In the genomic region with DNA sequence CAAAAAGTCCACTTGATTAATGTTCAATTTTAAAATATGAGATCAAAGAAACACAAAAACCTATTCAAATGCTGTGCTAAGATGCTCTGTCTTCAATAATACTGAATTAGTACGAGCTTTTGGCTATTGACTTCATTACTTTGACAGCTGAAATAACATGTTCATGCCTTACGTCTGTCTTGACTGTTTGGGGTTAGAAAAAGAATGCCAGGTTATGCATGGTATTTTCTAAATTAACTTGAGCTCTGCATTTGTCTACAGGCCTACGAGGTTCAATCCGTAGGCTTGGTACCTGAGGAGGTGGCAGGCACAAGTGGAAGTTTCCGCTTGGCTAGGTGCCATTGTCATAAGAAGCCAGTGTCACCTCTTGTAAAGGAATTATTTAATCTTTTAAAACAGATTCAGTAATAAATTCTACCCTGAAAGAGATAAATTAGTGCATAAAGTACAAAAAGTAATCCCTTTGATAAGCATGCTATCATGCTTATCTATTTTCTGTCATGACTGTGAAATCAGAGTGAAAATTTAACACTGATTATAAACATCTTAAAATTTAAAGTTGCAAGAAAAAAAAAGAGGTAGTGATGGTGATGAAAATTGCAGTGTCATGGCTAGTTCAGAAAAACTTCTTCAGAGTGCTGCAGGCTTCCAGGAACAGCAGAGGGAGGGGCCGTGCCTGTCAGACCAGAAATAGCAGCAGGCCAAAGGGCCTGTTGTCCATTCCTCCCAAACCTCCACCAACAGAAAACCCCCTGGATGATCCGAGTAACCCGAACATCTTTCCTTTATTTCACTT, we compare ENCODE assay signal across 9 cellular contexts.
A peak's percentile ranks its signal among the peaks of the same experiment; 100 is the strongest.
DNase-seq lines count a peak whose midpoint lies in the region; ATAC-seq, FAIRE-seq and TF ChIP-seq lines count a peak whose summit lies in the region.
"Had no signal": no experiment of that assay in that cellular context is flagged by ENCODE, and none has a peak within 500 bp of the region (broad histone marks: within the 10 kb centered on the region; RNA-seq: fewer than 3 reads in every experiment).

No MANE protein-coding gene starts in this region.

- POLR2A ChIA-PET in K562 (lab: Yijun Ruan, JAX): interaction anchor here (0.5 kb wide), 1 partner anchor 32 kb away, joined by 3 read pairs; no protein-coding TSS in a partner anchor

- TF ChIP-seq EP300 in K562 (IDR thresholded peaks at IDR 0.05; ENCODE audit: low read length): peak; percentile 62; the same call in 1 of the 2 replicates

- H3K9ac ChIP-seq in K562 (ENCODE audit: insufficient read depth in 1 of 2, low read depth in 2 of 2, low read length in 2 of 2) (peak overlapping the region in 1 of 2 experiments; percentile 48; a peak in 2 of 4 replicates), kidney (ENCODE audit: low read length in 2 of 2) (no peak overlapping the region)

- H3K27me3 ChIP-seq in K562 (ENCODE audit: control insufficient read depth in 2 of 2, insufficient read depth in 2 of 2, low read length in 2 of 2): no peaks in the 10 kb centered on the region
- H3K27me3 ChIP-seq in spleen (replicated peaks in 1 of 7): no peaks in the 10 kb centered on the region

- FAIRE-seq in K562 (lab: Jason Lieb, UNC) (peak; percentile 95), kidney (lab: Jason Lieb, UNC) (no peak)

- TF ChIP-seq CTCF in HFFc6 (IDR thresholded peaks at IDR 0.05): no peak
- TF ChIP-seq CTCF in K562 (IDR thresholded peaks at IDR 0.05 in 2 of 3, conservative IDR thresholded peaks at IDR 0.05 in 1 of 3; ENCODE audit: insufficient read depth in 2 of 3, low read depth in 1 of 3, low read length in 3 of 3): no peak
- TF ChIP-seq CTCF in kidney (IDR thresholded peaks at IDR 0.05; ENCODE audit: borderline replicate concordance, extremely low read depth, insufficient read depth): no peak
- no peak for TF ChIP-seq CTCF in spleen (IDR thresholded peaks at IDR 0.05 in 8 of 11, conservative IDR thresholded peaks at IDR 0.05 in 3 of 11)

- in situ Hi-C loops in K562 (cut with MboI): no loop called here

- H3K27ac Mint-ChIP-seq in HFFc6: peak overlapping the region; percentile 91

- no peak for DNase-seq in HFFc6
- DNase-seq in K562 (ENCODE audit: extremely low read depth in 1 of 4, low spot score in 3 of 4): peak; percentile 46 to 87 (median 66)
- peak; percentile 77 for DNase-seq in kidney
- DNase-seq in spleen: no peak
- no peak for DNase-seq in SW480 (ENCODE audit: low spot score)
- no peak for DNase-seq in anterior cingulate cortex (lab: John Stamatoyannopoulos, UW)
- DNase-seq: NCI-H1105 had no signal

- CTCF ChIA-PET in K562 (lab: Yijun Ruan, JAX; ENCODE audit: low intra/inter-chr PET ratio): no interaction called here

- H3K4me2 ChIP-seq in K562 (ENCODE audit: insufficient read depth, low read length): peak overlapping the region; percentile 74

- no peaks in the 10 kb centered on the region for H3K9me1 ChIP-seq in K562 (ENCODE audit: control insufficient read depth, insufficient read depth, low read length)

- intact Hi-C loops in K562 (cut with micrococcal nuclease): loop anchor here (5.0 kb wide), 1 partner anchor 114 kb away; a partner anchor contains a TSS
- intact Hi-C loops in kidney (cut with DNase I): no loop called here
- intact Hi-C loops in spleen (cut with DNase I; ENCODE audit: low total_unique reads): no loop called here

- peak overlapping the region; percentile 21 for H3K4me3 Mint-ChIP-seq in HFFc6

- peak overlapping the region; percentile 76 for H3K27ac ChIP-seq in K562 (ENCODE audit: extremely low read depth, low read depth, low read length)
- H3K27ac ChIP-seq in kidney (ENCODE audit: low read depth in 2 of 2, low read length in 2 of 2): no peak overlapping the region
- H3K27ac ChIP-seq in spleen: peak overlapping the region in 7 of 8 donors; percentile 60 to 80 (median 69)

- H3K9me3 ChIP-seq in K562 (replicated peaks; ENCODE audit: control insufficient read depth, insufficient read depth, low read depth, low read length): no peaks in the 10 kb centered on the region
- H3K9me3 ChIP-seq in kidney (ENCODE audit: control insufficient read depth in 1 of 2, low read length in 2 of 2): no peaks in the 10 kb centered on the region
- H3K9me3 ChIP-seq in spleen: no peaks in the 10 kb centered on the region

- peaks cover 7 to 24% of the 10 kb centered on the region in 2 experiments; a peak in 4 of 5 replicates for H3K4me1 ChIP-seq in K562 (replicated peaks in 1 of 2; ENCODE audit: control insufficient read depth in 2 of 2, insufficient read depth in 2 of 2, low read length in 2 of 2)
- H3K4me1 ChIP-seq in kidney (ENCODE audit: control insufficient read depth in 1 of 2, insufficient read depth in 1 of 2, low read depth in 1 of 2, low read length in 2 of 2): no peaks in the 10 kb centered on the region
- peaks cover 0 to 23% (median 8%) of the 10 kb centered on the region in 6 donors for H3K4me1 ChIP-seq in spleen

- no TSS peak for BruUV-seq in K562 (replicated peaks; lab: Mats Ljungman, UMichigan)

- H3K4me3 ChIP-seq in K562 (peak overlapping the region; percentile 7; the same call in 1 of the 2 replicates), kidney (ENCODE audit: low read length in 2 of 2) (no peak overlapping the region), spleen (no peak overlapping the region)

- H3K9me3 Mint-ChIP-seq in HFFc6: peaks cover 4% of the 10 kb centered on the region; the same call in 1 of the 2 replicates

- TF ChIP-seq RAD21 in K562 (CRISPR knock-in tag; conservative IDR thresholded peaks at IDR 0.05 in 1 of 2, IDR thresholded peaks at IDR 0.05 in 1 of 2): no peak

- no peaks in the 10 kb centered on the region for H3K27me3 Mint-ChIP-seq in HFFc6 (ENCODE audit: insufficient read depth)

- no peaks in the 10 kb centered on the region for H4K20me1 ChIP-seq in K562 (replicated peaks; ENCODE audit: control insufficient read depth, insufficient read depth, low read length)

- WGBS in K562 (ENCODE audit: insufficient coverage, low coverage, missing lambda C conversion rate): 8% methylated on average over 8 of the region's 8 CpGs
- 32 to 50% (median 38%) methylated on average over 8 of the region's 8 CpGs for whole genome bisulfite sequencing in spleen, 5 donors

- H3K36me3 Mint-ChIP-seq in HFFc6 (ENCODE audit: low read depth): peaks cover 36% of the 10 kb centered on the region

- no peaks in the 10 kb centered on the region for H3K79me2 ChIP-seq in K562 (ENCODE audit: control insufficient read depth, insufficient read depth, low read length)

- H3K36me3 ChIP-seq in K562 (ENCODE audit: control insufficient read depth, insufficient read depth, low read length) (no peaks in the 10 kb centered on the region), kidney (ENCODE audit: control insufficient read depth in 1 of 2, insufficient read depth in 2 of 2, low read length in 2 of 2) (no peaks in the 10 kb centered on the region), spleen (no peaks in the 10 kb centered on the region)

- ATAC-seq in K562 (peak; percentile 98), GM21367 (IDR thresholded peaks at IDR 0.05; ENCODE audit: unreplicated experiment) (no peak), GM18517 (IDR thresholded peaks at IDR 0.05; ENCODE audit: unreplicated experiment) (no peak)

- peaks cover 52% of the 10 kb centered on the region for H3K4me1 Mint-ChIP-seq in HFFc6 (ENCODE audit: low read depth)

- TF ChIP-seq POLR2A in K562 (conservative IDR thresholded peaks at IDR 0.05): no peak
- no peak for TF ChIP-seq POLR2A in spleen (IDR thresholded peaks at IDR 0.05)

- H2AFZ ChIP-seq in K562 (ENCODE audit: low read depth, low read length): peak overlapping the region; percentile 94

TF ChIP-seq in K562, 482 proteins besides CTCF, POLR2A, EP300 and RAD21 (continues in another document):
- TF ChIP-seq RBBP5 (IDR thresholded peaks at IDR 0.05; ENCODE audit: borderline replicate concordance, insufficient read depth, low read length, poor library complexity, severe bottlenecking) (no peak), PHB (CRISPR knock-in tag; IDR thresholded peaks at IDR 0.05) (no peak), CBX1 (IDR thresholded peaks at IDR 0.05; ENCODE audit: low read depth) (no peak), ZNF217 (CRISPR knock-in tag; IDR thresholded peaks at IDR 0.05) (no peak), MIER1 (IDR thresholded peaks at IDR 0.05; ENCODE audit: low read depth) (no peak), ELF2 (CRISPR knock-in tag; IDR thresholded peaks at IDR 0.05) (no peak), SMARCA4 (IDR thresholded peaks at IDR 0.05) (peak; percentile 68; the same call in 1 of the 2 replicates), MYC (IDR thresholded peaks at IDR 0.05; ENCODE audit: low read depth, low read length) (no peak), MYC (CRISPR knock-in tag; IDR thresholded peaks at IDR 0.05; ENCODE audit: borderline replicate concordance, low read depth) (no peak)
- TF ChIP-seq, protein P1, sequence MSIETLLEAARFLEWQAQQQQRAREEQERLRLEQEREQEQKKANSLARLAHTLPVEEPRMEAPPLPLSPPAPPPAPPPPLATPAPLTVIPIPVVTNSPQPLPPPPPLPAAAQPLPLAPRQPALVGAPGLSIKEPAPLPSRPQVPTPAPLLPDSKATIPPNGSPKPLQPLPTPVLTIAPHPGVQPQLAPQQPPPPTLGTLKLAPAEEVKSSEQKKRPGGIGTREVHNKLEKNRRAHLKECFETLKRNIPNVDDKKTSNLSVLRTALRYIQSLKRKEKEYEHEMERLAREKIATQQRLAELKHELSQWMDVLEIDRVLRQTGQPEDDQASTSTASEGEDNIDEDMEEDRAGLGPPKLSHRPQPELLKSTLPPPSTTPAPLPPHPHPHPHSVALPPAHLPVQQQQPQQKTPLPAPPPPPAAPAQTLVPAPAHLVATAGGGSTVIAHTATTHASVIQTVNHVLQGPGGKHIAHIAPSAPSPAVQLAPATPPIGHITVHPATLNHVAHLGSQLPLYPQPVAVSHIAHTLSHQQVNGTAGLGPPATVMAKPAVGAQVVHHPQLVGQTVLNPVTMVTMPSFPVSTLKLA (conservative IDR thresholded peaks at IDR 0.05): peak; percentile 22 to 34; a peak in 1 of 4 replicates

Comparison
In these comparisons a context has a peak if more than half of its experiments do, and no peak if none do; other contexts are left out.
1. DNase-seq: peak in K562 (4 of 4) and kidney (single experiment); none in HFFc6 (single experiment), spleen (single experiment), SW480 (single experiment) and anterior cingulate cortex (0 of 58).
2. H3K27ac ChIP-seq: peak in K562 (single experiment) and spleen (7 of 8); none in kidney (0 of 2).